ENCODE assay signal across 2 cellular contexts in genomic region chr2:190879474-190880373, GRCh38.
TF ChIP-seq lines count a peak whose summit lies in the region.

No MANE protein-coding gene starts in this region.

TF ChIP-seq in A549, 52 proteins besides CTCF, POLR2A, EP300 and RAD21 (continued from another document):
- TF ChIP-seq FOSB (CRISPR knock-in tag; IDR thresholded peaks at IDR 0.05) (no peak), GATA3 (IDR thresholded peaks at IDR 0.05; ENCODE audit: borderline replicate concordance) (no peak), E2F6 (IDR thresholded peaks at IDR 0.05; ENCODE audit: borderline replicate concordance, low read depth) (no peak), HES2 (IDR thresholded peaks at IDR 0.05) (no peak), MAZ (IDR thresholded peaks at IDR 0.05; ENCODE audit: borderline replicate concordance, low read depth, low read length) (no peak), RFX5 (IDR thresholded peaks at IDR 0.05) (no peak), ESRRA (IDR thresholded peaks at IDR 0.05; ENCODE audit: borderline replicate concordance, low read length) (no peak), EHMT2 (IDR thresholded peaks at IDR 0.05; ENCODE audit: low read depth) (no peak), MYC (IDR thresholded peaks at IDR 0.05; ENCODE audit: borderline replicate concordance, low read length) (no peak), CHD2 (IDR thresholded peaks at IDR 0.05; ENCODE audit: low read length, partially characterized antibody) (no peak), HOXB5 (CRISPR knock-in tag; IDR thresholded peaks at IDR 0.05) (no peak)

TF ChIP-seq in endothelial cell of umbilical vein, 7 proteins besides CTCF, POLR2A, EP300 and RAD21 (continued from another document):
- TF ChIP-seq, protein P1, sequence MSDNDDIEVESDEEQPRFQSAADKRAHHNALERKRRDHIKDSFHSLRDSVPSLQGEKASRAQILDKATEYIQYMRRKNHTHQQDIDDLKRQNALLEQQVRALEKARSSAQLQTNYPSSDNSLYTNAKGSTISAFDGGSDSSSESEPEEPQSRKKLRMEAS (IDR thresholded peaks at IDR 0.05; ENCODE audit: insufficient read depth, insufficient read length) = no peak
- TF ChIP-seq POLR2AphosphoS5 (IDR thresholded peaks at IDR 0.05; ENCODE audit: insufficient read depth, low read depth, low read length) = no peak
